In the genomic region with DNA sequence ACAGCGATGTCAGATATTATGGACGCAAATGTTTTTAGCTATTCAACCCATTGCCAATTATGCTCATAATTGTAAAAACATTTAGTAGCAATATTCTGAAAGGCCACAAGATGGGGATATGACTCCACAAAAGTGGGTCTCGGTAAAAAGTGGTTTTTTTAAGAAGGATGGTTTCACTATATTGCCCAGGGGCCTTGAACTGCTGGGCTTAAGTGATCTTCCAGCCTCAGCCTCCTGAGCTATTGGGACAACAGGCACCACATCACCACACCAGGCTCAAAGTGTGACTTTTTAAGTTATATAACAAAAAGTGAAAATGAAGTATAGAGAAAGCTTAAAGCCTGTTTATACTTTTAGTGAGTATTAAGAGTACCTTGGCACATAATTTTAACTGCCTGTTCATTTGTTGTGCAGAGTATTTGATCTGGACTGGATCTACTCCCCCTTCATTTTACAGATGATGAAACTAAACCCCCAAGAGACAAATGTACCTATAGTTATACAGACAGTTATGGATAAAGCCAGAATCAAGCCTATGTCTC, we compare ENCODE assay signal across 8 cellular contexts. TPM values are rescaled to one million over a fixed set of nuclear protein-coding genes. Genes with fewer than 3 reads are reported as not detected.
A peak's percentile ranks its signal among the peaks of the same experiment; 100 is the strongest.
DNase-seq lines count a peak whose midpoint lies in the region; ATAC-seq and TF ChIP-seq lines count a peak whose summit lies in the region.

No MANE protein-coding gene starts in this region.

- TF ChIP-seq CTCF in CD14-positive monocyte (IDR thresholded peaks at IDR 0.05) = peak; percentile 80
- TF ChIP-seq CTCF in glutamatergic neuron (IDR thresholded peaks at IDR 0.05; ENCODE audit: partially characterized antibody, unreplicated experiment) = peak; percentile 67
- TF ChIP-seq CTCF in psoas muscle (IDR thresholded peaks at IDR 0.05) = peak; percentile 68

- H3K4me1 Mint-ChIP-seq in CD14-positive monocyte = peaks cover 12% of the 10 kb centered on the region
- peaks cover 65% of the 10 kb centered on the region for H3K4me1 Mint-ChIP-seq in activated naive CD8-positive, alpha-beta T cell (ENCODE audit: low read depth)
- H3K4me1 Mint-ChIP-seq in glutamatergic neuron (ENCODE audit: low read depth, unreplicated experiment) = peaks cover 5% of the 10 kb centered on the region

- peak overlapping the region; percentile 16 for H3K4me3 ChIP-seq in psoas muscle

- H3K27ac Mint-ChIP-seq in CD14-positive monocyte (peak overlapping the region; percentile 11 to 79 (median 47)), glutamatergic neuron (ENCODE audit: unreplicated experiment) (no peak overlapping the region)
- H3K27ac Mint-ChIP-seq in activated naive CD8-positive, alpha-beta T cell = peak overlapping the region; percentile 88

- no peaks in the 10 kb centered on the region for H3K9me3 Mint-ChIP-seq in CD14-positive monocyte
- H3K9me3 Mint-ChIP-seq in activated naive CD8-positive, alpha-beta T cell (ENCODE audit: low read depth) = no peaks in the 10 kb centered on the region
- no peaks in the 10 kb centered on the region for H3K9me3 Mint-ChIP-seq in glutamatergic neuron (ENCODE audit: unreplicated experiment)

- H3K4me3 Mint-ChIP-seq in CD14-positive monocyte (no peak overlapping the region), glutamatergic neuron (ENCODE audit: unreplicated experiment) (no peak overlapping the region)
- H3K4me3 Mint-ChIP-seq in activated naive CD8-positive, alpha-beta T cell = no peak overlapping the region

- H3K27ac ChIP-seq in psoas muscle = peak overlapping the region; percentile 34

- ATAC-seq in GM18499 (IDR thresholded peaks at IDR 0.05; ENCODE audit: insufficient read depth, unreplicated experiment) (peak; percentile 57), HG03159 (IDR thresholded peaks at IDR 0.05; ENCODE audit: unreplicated experiment) (peak; percentile 65), psoas muscle (peak; percentile 48 to 67 (median 61)), GM18519 (IDR thresholded peaks at IDR 0.05; ENCODE audit: low FRiP score, unreplicated experiment) (no peak)

- peaks cover 3 to 12% of the 10 kb centered on the region in 2 donors for H3K36me3 Mint-ChIP-seq in CD14-positive monocyte
- no peaks in the 10 kb centered on the region for H3K36me3 Mint-ChIP-seq in activated naive CD8-positive, alpha-beta T cell
- H3K36me3 Mint-ChIP-seq in glutamatergic neuron (ENCODE audit: unreplicated experiment) = no peaks in the 10 kb centered on the region

- H3K4me1 ChIP-seq in psoas muscle = peaks cover 87% of the 10 kb centered on the region

- H3K36me3 ChIP-seq in psoas muscle (ENCODE audit: insufficient read depth in 1 of 2, low read depth in 1 of 2) = no peaks in the 10 kb centered on the region

- intact Hi-C loops in CD14-positive monocyte (cut with micrococcal nuclease) = loop anchor here in 1 of 2 donors (5.0 kb wide), 1 partner anchor 101 kb away; the partner anchor contains the start of gene GRAMD1C
- intact Hi-C loops in psoas muscle (cut with DNase I) = loop anchor here in 1 of 2 donors (5.0 to 10.0 kb wide), 2 partner anchors 104 to 178 kb away; no protein-coding TSS in a partner anchor

- H3K27me3 Mint-ChIP-seq in CD14-positive monocyte (ENCODE audit: low read depth in 3 of 3) (no peaks in the 10 kb centered on the region), glutamatergic neuron (ENCODE audit: unreplicated experiment) (no peaks in the 10 kb centered on the region)
- no peaks in the 10 kb centered on the region for H3K27me3 Mint-ChIP-seq in activated naive CD8-positive, alpha-beta T cell

- H3K9me3 ChIP-seq in psoas muscle = no peaks in the 10 kb centered on the region

- no peaks in the 10 kb centered on the region for H3K27me3 ChIP-seq in psoas muscle (ENCODE audit: insufficient read depth in 3 of 3, low read length in 2 of 3)

- DNase-seq in CD14-positive monocyte (ENCODE audit: low spot score) (no peak), NCI-H345 treated with DMSO at 0.1 percent for 48 hours (lab: John Stamatoyannopoulos, UW; ENCODE audit: unreplicated experiment) (peak; percentile 18), glutamatergic neuron (no peak), psoas muscle (no peak)

- WGBS in psoas muscle, 3 donors = 9 to 10% (median 10%) methylated on average over 3 of the region's 3 CpGs

RNA-seq across cellular contexts. Expression of gene NAA50, which starts 9.4 kb away (rescaled TPM):
- polyA plus RNA-seq in CD14-positive monocyte = 100 to 1,000 TPM in 1 of 2 donors, 10 to 100 TPM in 1; 80.0 to 105 TPM
- 42.5 TPM for total RNA-seq in glutamatergic neuron (ENCODE audit: unreplicated experiment)
- 100 to 1,000 TPM; 180 to 337 (median 270) TPM for total RNA-seq in psoas muscle
- polyA plus RNA-seq in psoas muscle = 100 to 1,000 TPM; 144 to 495 (median 216) TPM

RNA-seq across cellular contexts. Expression of gene ATP6V1A, which starts 10.2 kb away (rescaled TPM):
- 100 to 1,000 TPM; 254 to 295 TPM for polyA plus RNA-seq in CD14-positive monocyte
- total RNA-seq in glutamatergic neuron (ENCODE audit: unreplicated experiment) = 94.5 TPM
- 10 to 100 TPM; 15.3 to 20.6 (median 17.1) TPM for total RNA-seq in psoas muscle
- 10 to 100 TPM in 1 of 3 donors, 1 to 10 TPM in 2; 4.2 to 19.5 (median 6.9) TPM for polyA plus RNA-seq in psoas muscle

RNA-seq across cellular contexts. Expression of gene USF3, which starts 40.2 kb away (rescaled TPM):
- polyA plus RNA-seq in CD14-positive monocyte = 1 to 10 TPM; 1.6 to 3.3 TPM
- 14.9 TPM for total RNA-seq in glutamatergic neuron (ENCODE audit: unreplicated experiment)
- 10 to 100 TPM; 17.2 to 35.4 (median 28.4) TPM for total RNA-seq in psoas muscle
- 10 to 100 TPM in 1 of 3 donors, 1 to 10 TPM in 2; 6.3 to 20.4 (median 9.3) TPM for polyA plus RNA-seq in psoas muscle
